In the genomic region with DNA sequence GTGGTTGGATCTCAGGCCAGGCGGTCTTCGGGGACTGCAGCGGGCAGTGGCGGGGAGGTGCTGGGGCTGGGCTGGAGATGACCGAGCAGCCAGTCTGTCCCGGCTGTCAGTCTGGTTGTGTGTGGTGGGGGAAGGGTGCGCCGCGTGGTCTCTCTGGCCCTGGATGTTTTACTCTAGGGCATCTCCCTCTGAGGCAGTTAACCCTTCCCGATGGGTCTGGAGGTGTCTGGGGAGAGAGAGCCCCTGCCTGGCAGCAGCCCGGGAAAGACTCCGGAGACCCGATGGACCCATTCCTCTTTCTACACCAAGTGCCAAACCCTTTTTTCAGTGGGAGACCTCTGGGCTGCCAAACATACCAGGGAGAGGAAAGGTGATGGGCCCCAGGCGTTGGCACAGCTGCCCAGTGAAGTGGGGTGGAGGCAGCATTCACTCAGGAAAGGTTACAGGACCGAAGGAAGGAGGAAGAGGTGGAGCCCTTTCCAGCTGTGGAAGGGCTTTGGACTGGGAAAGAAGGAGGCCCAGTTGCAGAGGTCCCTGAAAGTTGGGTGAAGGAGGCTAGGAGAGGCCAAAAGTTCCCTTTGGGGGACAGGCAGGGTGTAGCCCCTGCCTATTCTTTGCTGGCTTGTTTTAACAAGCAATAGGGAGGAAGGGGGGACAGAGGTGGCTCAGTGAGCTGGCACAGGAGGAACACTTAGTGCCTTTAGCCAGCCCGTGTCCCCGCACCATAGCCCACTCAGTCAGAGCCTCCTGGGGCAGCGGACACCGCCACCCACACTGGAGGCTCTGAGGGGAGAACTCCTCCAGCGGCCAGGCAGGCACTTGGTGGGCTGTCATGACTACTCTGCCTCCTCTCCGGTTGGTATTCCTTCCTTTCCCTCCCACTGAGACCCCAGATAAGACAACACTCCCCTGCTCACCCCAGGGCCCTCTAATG, we compare ENCODE assay signal across 18 cellular contexts. TPM values are rescaled to one million over a fixed set of nuclear protein-coding genes. Genes with fewer than 3 reads are reported as not detected.
A peak's percentile ranks its signal among the peaks of the same experiment; 100 is the strongest.
DNase-seq lines count a peak whose midpoint lies in the region; ATAC-seq and TF ChIP-seq lines count a peak whose summit lies in the region.
"Had no signal": no experiment of that assay in that cellular context is flagged by ENCODE, and none has a peak within 500 bp of the region (broad histone marks: within the 10 kb centered on the region; RNA-seq: fewer than 3 reads in every experiment).

No MANE protein-coding gene starts in this region.

- CTCF ChIA-PET in activated CD4-positive, alpha-beta T cell treated with anti-CD3 and anti-CD28 coated beads for 36 hours (lab: Charles Lee), result interaction anchor here (1.5 to 1.6 kb wide), 3 partner anchors 16 to 130 kb away, joined by 3 to 6 read pairs (median 6); a partner anchor contains a TSS
- CTCF ChIA-PET in activated B cell treated with CpG ODN at 0.5 μM for 24 hours (lab: Charles Lee), result no interaction called here

- H3K4me2 ChIP-seq in smooth muscle cell, result peak overlapping the region; percentile 100

- H3K27me3 Mint-ChIP-seq in activated CD4-positive, alpha-beta T cell treated with anti-CD3 and anti-CD28 coated beads, Interleukin-2, amount 10 ng/mL, durations not matched to agents 24 days and 14 days, result peaks cover 66% of the 10 kb centered on the region
- peaks cover 35% of the 10 kb centered on the region for H3K27me3 Mint-ChIP-seq in activated CD4-positive, alpha-beta T cell treated with anti-CD3 and anti-CD28 coated beads for 36 hours
- H3K27me3 Mint-ChIP-seq in activated B cell treated with CpG ODN at 0.5 μM for 24 hours, result peaks cover 27% of the 10 kb centered on the region

- peaks cover 14% of the 10 kb centered on the region for H3K79me2 ChIP-seq in smooth muscle cell (ENCODE audit: low read depth)

- DNase-seq in activated CD4-positive, alpha-beta T cell treated with anti-CD3 and anti-CD28 coated beads, Interleukin-2, amount 10 ng/mL, durations not matched to agents 24 days and 14 days, result peak; percentile 61
- no peak for DNase-seq in activated CD4-positive, alpha-beta T cell treated with anti-CD3 and anti-CD28 coated beads for 36 hours
- no peak for DNase-seq in activated B cell treated with CpG ODN at 0.5 μM for 24 hours
- no peak for DNase-seq in smooth muscle cell (lab: John Stamatoyannopoulos, UW; ENCODE audit: unreplicated experiment)
- DNase-seq in HuH-7.5 (ENCODE audit: low spot score), result no peak
- no peak for DNase-seq in OCI-M2 (lab: John Stamatoyannopoulos, UW; ENCODE audit: unreplicated experiment)
- DNase-seq: 8988T; activated CD8-positive, alpha-beta memory T cell treated with anti-CD3 and anti-CD28 coated beads for 24 hours; GF-D8; NCI-H1092; NCI-H2227 treated with DMSO at 0.1 percent for 48 hours; SJCRH30; stimulated activated CD8-positive, alpha-beta memory T cell treated with anti-CD3 and anti-CD28 coated beads, Interleukin-4, amount 100 ng/mL, for 48 hours had no signal

- H2AFZ ChIP-seq in smooth muscle cell (ENCODE audit: low read depth), result no peak overlapping the region

- intact Hi-C loops in activated CD4-positive, alpha-beta T cell treated with anti-CD3 and anti-CD28 coated beads, Interleukin-2, amount 10 ng/mL, durations not matched to agents 24 days and 14 days (cut with micrococcal nuclease), result no loop called here
- intact Hi-C loops in activated CD4-positive, alpha-beta T cell treated with anti-CD3 and anti-CD28 coated beads for 36 hours (cut with DNase I, micrococcal nuclease), result no loop called here
- intact Hi-C loops in activated B cell treated with CpG ODN at 0.5 μM for 24 hours (cut with micrococcal nuclease), result loop anchor here (10.0 kb wide), 1 partner anchor 653 kb away; a partner anchor contains a TSS

- no peak overlapping the region for H3K4me3 Mint-ChIP-seq in activated CD4-positive, alpha-beta T cell treated with anti-CD3 and anti-CD28 coated beads, Interleukin-2, amount 10 ng/mL, durations not matched to agents 24 days and 14 days
- H3K4me3 Mint-ChIP-seq in activated CD4-positive, alpha-beta T cell treated with anti-CD3 and anti-CD28 coated beads for 36 hours, result no peak overlapping the region
- H3K4me3 Mint-ChIP-seq in activated B cell treated with CpG ODN at 0.5 μM for 24 hours, result peak overlapping the region; percentile 36

- no peaks in the 10 kb centered on the region for H3K9me3 ChIP-seq in iPS-15b (ENCODE audit: control insufficient read depth, insufficient read depth, low read length)
- no peaks in the 10 kb centered on the region for H3K9me3 ChIP-seq in smooth muscle cell (replicated peaks; ENCODE audit: low read depth)
- H3K9me3 ChIP-seq: gastroesophageal sphincter, SJCRH30, tibial nerve had no signal

- H3K4me1 Mint-ChIP-seq in activated CD4-positive, alpha-beta T cell treated with anti-CD3 and anti-CD28 coated beads, Interleukin-2, amount 10 ng/mL, durations not matched to agents 24 days and 14 days, result peaks cover 28% of the 10 kb centered on the region
- peaks cover 33% of the 10 kb centered on the region for H3K4me1 Mint-ChIP-seq in activated CD4-positive, alpha-beta T cell treated with anti-CD3 and anti-CD28 coated beads for 36 hours
- peaks cover 47% of the 10 kb centered on the region for H3K4me1 Mint-ChIP-seq in activated B cell treated with CpG ODN at 0.5 μM for 24 hours

- no peaks in the 10 kb centered on the region for H3K9me3 Mint-ChIP-seq in activated CD4-positive, alpha-beta T cell treated with anti-CD3 and anti-CD28 coated beads, Interleukin-2, amount 10 ng/mL, durations not matched to agents 24 days and 14 days
- H3K9me3 Mint-ChIP-seq in activated CD4-positive, alpha-beta T cell treated with anti-CD3 and anti-CD28 coated beads for 36 hours (ENCODE audit: low read depth), result no peaks in the 10 kb centered on the region
- no peaks in the 10 kb centered on the region for H3K9me3 Mint-ChIP-seq in activated B cell treated with CpG ODN at 0.5 μM for 24 hours

- WGBS in smooth muscle cell (ENCODE audit: low lambda C conversion rate), result 41% methylated on average over 18 of the region's 21 CpGs

- peaks cover 4% of the 10 kb centered on the region for H3F3A ChIP-seq in smooth muscle cell (ENCODE audit: low read depth)

- H3K36me3 Mint-ChIP-seq in activated CD4-positive, alpha-beta T cell treated with anti-CD3 and anti-CD28 coated beads, Interleukin-2, amount 10 ng/mL, durations not matched to agents 24 days and 14 days (ENCODE audit: low read depth), result peaks cover 8% of the 10 kb centered on the region
- no peaks in the 10 kb centered on the region for H3K36me3 Mint-ChIP-seq in activated CD4-positive, alpha-beta T cell treated with anti-CD3 and anti-CD28 coated beads for 36 hours (ENCODE audit: low read depth)
- peaks cover 4% of the 10 kb centered on the region for H3K36me3 Mint-ChIP-seq in activated B cell treated with CpG ODN at 0.5 μM for 24 hours (ENCODE audit: low read depth)

- peaks cover 14% of the 10 kb centered on the region for H4K20me1 ChIP-seq in smooth muscle cell (ENCODE audit: low read depth)

- H3K9ac ChIP-seq in iPS-15b (ENCODE audit: low read depth, low read length) (peak overlapping the region; percentile 47), smooth muscle cell (ENCODE audit: low read depth) (no peak overlapping the region)

- H3K4me3 ChIP-seq in iPS-15b (ENCODE audit: low read depth, low read length) (peak overlapping the region; percentile 96), smooth muscle cell (peak overlapping the region; percentile 60)
- H3K4me3 ChIP-seq: gastroesophageal sphincter, tibial nerve had no signal

- H3K36me3 ChIP-seq in iPS-15b (ENCODE audit: control insufficient read depth, insufficient read depth, low read length) (no peaks in the 10 kb centered on the region), smooth muscle cell (ENCODE audit: low read depth) (no peaks in the 10 kb centered on the region)
- H3K36me3 ChIP-seq: gastroesophageal sphincter, SJCRH30, tibial nerve had no signal

- H3K27ac Mint-ChIP-seq in activated CD4-positive, alpha-beta T cell treated with anti-CD3 and anti-CD28 coated beads, Interleukin-2, amount 10 ng/mL, durations not matched to agents 24 days and 14 days, result no peak overlapping the region
- no peak overlapping the region for H3K27ac Mint-ChIP-seq in activated CD4-positive, alpha-beta T cell treated with anti-CD3 and anti-CD28 coated beads for 36 hours
- peak overlapping the region; percentile 46 for H3K27ac Mint-ChIP-seq in activated B cell treated with CpG ODN at 0.5 μM for 24 hours

- ATAC-seq in activated CD4-positive, alpha-beta T cell treated with anti-CD3 and anti-CD28 coated beads for 36 hours, result no peak
- ATAC-seq in activated B cell treated with CpG ODN at 0.5 μM for 24 hours (ENCODE audit: low read depth) (no peak), HG03565 (IDR thresholded peaks at IDR 0.05; ENCODE audit: unreplicated experiment) (no peak)
- ATAC-seq: gastroesophageal sphincter, right cardiac atrium had no signal

- TF ChIP-seq CTCF in activated B cell treated with CpG ODN at 0.5 μM for 24 hours (IDR thresholded peaks at IDR 0.05), result no peak
- TF ChIP-seq CTCF in smooth muscle cell (IDR thresholded peaks at IDR 0.05; ENCODE audit: borderline replicate concordance, insufficient read depth, poor library complexity, severe bottlenecking), result no peak

- peaks cover 21% of the 10 kb centered on the region for H3K4me1 ChIP-seq in iPS-15b (ENCODE audit: control insufficient read depth, insufficient read depth, low read length)
- peaks cover 33% of the 10 kb centered on the region for H3K4me1 ChIP-seq in smooth muscle cell (ENCODE audit: low read depth)

- H3K27me3 ChIP-seq in iPS-15b (ENCODE audit: control insufficient read depth, insufficient read depth, low read length) (peaks cover 33% of the 10 kb centered on the region), smooth muscle cell (ENCODE audit: low read depth) (peaks cover 14% of the 10 kb centered on the region)

- POLR2A ChIA-PET in activated CD4-positive, alpha-beta T cell treated with anti-CD3 and anti-CD28 coated beads for 36 hours (lab: Charles Lee), result no interaction called here
- POLR2A ChIA-PET in activated B cell treated with CpG ODN at 0.5 μM for 24 hours (lab: Charles Lee), result no interaction called here

- no peak overlapping the region for H3K27ac ChIP-seq in smooth muscle cell (ENCODE audit: low read depth)
- H3K27ac ChIP-seq: gastroesophageal sphincter, SJCRH30, tibial nerve had no signal

RNA-seq across cellular contexts. Expression of a gene that starts 2.7 kb away (rescaled TPM):
- 23.9 and 26.2 TPM in 2 replicates for total RNA-seq in activated CD4-positive, alpha-beta T cell treated with anti-CD3 and anti-CD28 coated beads, Interleukin-2, amount 10 ng/mL, durations not matched to agents 24 days and 14 days
- total RNA-seq in activated CD4-positive, alpha-beta T cell treated with anti-CD3 and anti-CD28 coated beads for 36 hours, result 10 to 100 TPM; 15.3 to 16.7 TPM
- total RNA-seq in activated B cell treated with CpG ODN at 0.5 μM for 24 hours, result 27.5 and 28.4 TPM in 2 replicates
- total RNA-seq in smooth muscle cell, result 7.9 and 8.4 TPM in 2 replicates
- polyA plus RNA-seq in smooth muscle cell, result 11.1 and 13.4 TPM in 2 replicates

RNA-seq across cellular contexts. Expression of a gene that starts 32.4 kb away (rescaled TPM):
- 66.6 and 70.7 TPM in 2 replicates for total RNA-seq in activated CD4-positive, alpha-beta T cell treated with anti-CD3 and anti-CD28 coated beads, Interleukin-2, amount 10 ng/mL, durations not matched to agents 24 days and 14 days
- 10 to 100 TPM; 30.8 to 46.2 TPM for total RNA-seq in activated CD4-positive, alpha-beta T cell treated with anti-CD3 and anti-CD28 coated beads for 36 hours
- total RNA-seq in activated B cell treated with CpG ODN at 0.5 μM for 24 hours (63.5 and 76.7 TPM in 2 replicates), smooth muscle cell (17.4 and 20.3 TPM in 2 replicates)
- 37.8 and 38.3 TPM in 2 replicates for polyA plus RNA-seq in smooth muscle cell

RNA-seq across cellular contexts. Expression of a gene that starts 32.8 kb away (rescaled TPM):
- total RNA-seq in activated CD4-positive, alpha-beta T cell treated with anti-CD3 and anti-CD28 coated beads, Interleukin-2, amount 10 ng/mL, durations not matched to agents 24 days and 14 days, result 9.0 and 9.7 TPM in 2 replicates
- total RNA-seq in activated CD4-positive, alpha-beta T cell treated with anti-CD3 and anti-CD28 coated beads for 36 hours, result 1 to 10 TPM; 5.4 to 6.2 TPM
- total RNA-seq in activated B cell treated with CpG ODN at 0.5 μM for 24 hours (10.1 and 10.2 TPM in 2 replicates), smooth muscle cell (19.1 and 20.5 TPM in 2 replicates)
- polyA plus RNA-seq in smooth muscle cell, result 23.7 and 24.6 TPM in 2 replicates

RNA-seq across cellular contexts. Expression of a gene that starts 55.5 kb away (rescaled TPM):
- 50.4 and 52.9 TPM in 2 replicates for total RNA-seq in activated CD4-positive, alpha-beta T cell treated with anti-CD3 and anti-CD28 coated beads, Interleukin-2, amount 10 ng/mL, durations not matched to agents 24 days and 14 days
- 10 to 100 TPM; 56.2 to 58.8 TPM for total RNA-seq in activated CD4-positive, alpha-beta T cell treated with anti-CD3 and anti-CD28 coated beads for 36 hours
- total RNA-seq in activated B cell treated with CpG ODN at 0.5 μM for 24 hours (11.5 and 13.4 TPM in 2 replicates), smooth muscle cell (24.1 and 27.0 TPM in 2 replicates)
- polyA plus RNA-seq in smooth muscle cell, result 15.4 and 17.3 TPM in 2 replicates
